9 cellular contexts compared by ENCODE assay signal in the genomic region with DNA sequence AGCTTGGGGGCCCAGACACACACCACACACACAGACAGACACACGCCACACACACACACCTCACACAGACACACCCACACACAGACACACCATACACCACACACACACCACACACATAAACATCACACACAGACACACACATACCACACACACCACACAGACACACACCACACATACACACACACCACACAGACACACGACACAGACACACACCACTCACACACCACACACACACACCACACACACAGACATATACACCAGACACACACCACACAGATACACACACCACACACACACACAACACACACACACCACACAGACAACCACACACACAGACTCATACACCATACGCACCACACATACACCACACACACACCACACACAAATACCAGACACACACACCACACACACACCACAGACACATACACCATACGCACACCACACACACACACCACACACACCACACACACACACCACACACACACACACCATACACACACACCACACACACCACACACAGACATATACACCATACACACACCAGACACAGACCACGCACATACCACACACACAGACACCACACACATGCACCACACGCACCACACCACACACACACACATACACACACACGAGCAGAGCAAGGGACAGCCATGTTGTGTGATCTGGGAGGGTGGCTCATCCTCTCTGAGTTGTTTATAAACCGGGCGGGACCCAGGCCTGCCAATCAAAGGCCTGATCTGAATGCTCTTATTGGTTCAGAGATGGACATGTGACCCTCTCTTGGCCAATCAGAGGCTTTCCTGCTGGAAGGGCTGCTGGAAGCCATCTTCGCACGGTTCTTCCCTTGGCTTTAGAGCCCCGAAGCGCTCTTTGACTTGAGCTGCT.
A peak's percentile ranks its signal among the peaks of the same experiment; 100 is the strongest.
DNase-seq lines count a peak whose midpoint lies in the region; ATAC-seq, FAIRE-seq and TF ChIP-seq lines count a peak whose summit lies in the region.
"Had no signal": no experiment of that assay in that cellular context is flagged by ENCODE, and none has a peak within 500 bp of the region (broad histone marks: within the 10 kb centered on the region; RNA-seq: fewer than 3 reads in every experiment).

No MANE protein-coding gene starts in this region.

- POLR2A ChIA-PET in HepG2 (lab: Yijun Ruan, JAX), result no interaction called here

- H3K27me3 ChIP-seq in HepG2 (ENCODE audit: control insufficient read depth in 1 of 2, insufficient read depth in 2 of 2, low read length in 2 of 2), result peaks cover 0 to 32% of the 10 kb centered on the region in 2 experiments; a peak in 4 of 5 replicates
- H3K27me3 ChIP-seq: uterus had no signal

- H3K36me3 ChIP-seq in HepG2 (replicated peaks in 1 of 2; ENCODE audit: control insufficient read depth in 1 of 2, insufficient read depth in 2 of 2, low read length in 2 of 2), result no peaks in the 10 kb centered on the region
- H3K36me3 ChIP-seq: uterus had no signal

- CTCF ChIA-PET in HepG2 (lab: Yijun Ruan, JAX; ENCODE audit: low intra/inter-chr PET ratio, low total read pairs), result no interaction called here

- in situ Hi-C loops in HepG2 (cut with HindIII; ENCODE audit: extremely low pct_ligation_motif_present, low pct_unique_long_range_greater_than_20kb), result loop anchor here (5.0 to 10.0 kb wide), 3 partner anchors 222 to 985 kb away; no protein-coding TSS in a partner anchor

- no peaks in the 10 kb centered on the region for H3K79me2 ChIP-seq in HepG2 (ENCODE audit: insufficient read depth, low read length)

- no peak for TF ChIP-seq POLR2A in HepG2 (IDR thresholded peaks at IDR 0.05; ENCODE audit: insufficient read depth in 1 of 2, low read depth in 2 of 2, low read length in 2 of 2)

- H3K27ac ChIP-seq in HepG2 (ENCODE audit: extremely low read length, insufficient read depth, low read length), result no peak overlapping the region
- H3K27ac ChIP-seq: uterus had no signal

- H3K27me3 Mint-ChIP-seq in activated T-cell treated with anti-CD3 and anti-CD28 coated beads, Interleukin-2, amount 50 U/mL, for 4 hours (ENCODE audit: low read depth), result peaks cover 32% of the 10 kb centered on the region

- H3K9me3 Mint-ChIP-seq in activated T-cell treated with anti-CD3 and anti-CD28 coated beads, Interleukin-2, amount 50 U/mL, for 4 hours, result no peaks in the 10 kb centered on the region

- no peak for DNase-seq in activated CD4-positive, CD25-positive, alpha-beta regulatory T cell (lab: John Stamatoyannopoulos, UW)
- DNase-seq in MV-4-11 (lab: John Stamatoyannopoulos, UW) (peak; percentile 51), HepG2 (ENCODE audit: low spot score) (peak; percentile 48), ecto neural progenitor cell (ENCODE audit: low spot score) (no peak), omental fat pad (ENCODE audit: low spot score) (no peak)
- no peak for DNase-seq in activated T-cell treated with anti-CD3 and anti-CD28 coated beads, Interleukin-2, amount 50 U/mL, for 4 hours

- H3K36me3 Mint-ChIP-seq in activated T-cell treated with anti-CD3 and anti-CD28 coated beads, Interleukin-2, amount 50 U/mL, for 4 hours (ENCODE audit: insufficient read depth), result no peaks in the 10 kb centered on the region

- TF ChIP-seq EP300 in HepG2 (IDR thresholded peaks at IDR 0.05; ENCODE audit: low read depth in 2 of 2, low read length in 2 of 2) (no peak), HepG2 (CRISPR knock-in tag; IDR thresholded peaks at IDR 0.05; ENCODE audit: borderline replicate concordance) (no peak)

- H3K4me3 ChIP-seq in HepG2 (replicated peaks in 1 of 3; ENCODE audit: insufficient read depth in 1 of 3, low read depth in 2 of 3, low read length in 3 of 3), result no peak overlapping the region
- H3K4me3 ChIP-seq: uterus had no signal

- no peaks in the 10 kb centered on the region for H4K20me1 ChIP-seq in HepG2 (ENCODE audit: insufficient read depth, low read length)

- no peak overlapping the region for H3K9ac ChIP-seq in HepG2 (ENCODE audit: insufficient read depth, low read depth, low read length)

- BruUV-seq in HepG2 (replicated peaks; lab: Mats Ljungman, UMichigan), result no TSS peak

- TF ChIP-seq RAD21 in HepG2 (CRISPR knock-in tag; IDR thresholded peaks at IDR 0.05), result no peak

- no peak overlapping the region for H2AFZ ChIP-seq in HepG2 (ENCODE audit: low read length)

- H3K4me1 Mint-ChIP-seq in activated T-cell treated with anti-CD3 and anti-CD28 coated beads, Interleukin-2, amount 50 U/mL, for 4 hours (ENCODE audit: low read depth), result peaks cover 8% of the 10 kb centered on the region

- no peaks in the 10 kb centered on the region for H3K9me3 ChIP-seq in HepG2 (ENCODE audit: low read length)
- H3K9me3 ChIP-seq: uterus had no signal

- peak; percentile 73 for FAIRE-seq in HepG2 (lab: Jason Lieb, UNC)

- TF ChIP-seq CTCF in HepG2 (CRISPR knock-in tag; IDR thresholded peaks at IDR 0.05) (no peak), omental fat pad (IDR thresholded peaks at IDR 0.05) (no peak)

- peaks cover 52% of the 10 kb centered on the region for H3K4me1 ChIP-seq in HepG2 (ENCODE audit: insufficient read depth, low read length)
- H3K4me1 ChIP-seq: uterus had no signal

- H3K4me3 Mint-ChIP-seq in activated T-cell treated with anti-CD3 and anti-CD28 coated beads, Interleukin-2, amount 50 U/mL, for 4 hours, result peak overlapping the region; percentile 47

- peak; percentile 22 to 73 for ATAC-seq in activated CD4-positive, CD25-positive, alpha-beta regulatory T cell treated with anti-CD3 and anti-CD28 coated beads, Interleukin-2, amount 50 U/mL, for 24 hours
- peak; percentile 52 to 54 for ATAC-seq in activated T-cell treated with anti-CD3 and anti-CD28 coated beads, Interleukin-2, amount 50 U/mL, for 4 hours
- ATAC-seq in HepG2 (peak; percentile 5; the same call in 2 of the 3 replicates), HG03432 (IDR thresholded peaks at IDR 0.05; ENCODE audit: unreplicated experiment) (no peak), omental fat pad (ENCODE audit: low FRiP score) (no peak)

- 82% methylated on average over 12 of the region's 13 CpGs for WGBS in HepG2 (ENCODE audit: low lambda C conversion rate)

- intact Hi-C loops in HepG2 (cut with micrococcal nuclease; ENCODE audit: unreplicated experiment), result loop anchor here (2.0 to 5.0 kb wide), 2 partner anchors 137 to 819 kb away; no protein-coding TSS in a partner anchor

- peak overlapping the region; percentile 32 for H3K4me2 ChIP-seq in HepG2 (ENCODE audit: low read depth, low read length)

TF ChIP-seq in HepG2, 621 proteins besides CTCF, POLR2A, EP300 and RAD21 (continues in another document):
- peak; percentile 44; the same call in 1 of the 2 replicates for TF ChIP-seq EED (CRISPR knock-in tag; IDR thresholded peaks at IDR 0.05)
- no peak for TF ChIP-seq GTF3A (CRISPR knock-in tag; conservative IDR thresholded peaks at IDR 0.05)
- TF ChIP-seq, protein P1, sequence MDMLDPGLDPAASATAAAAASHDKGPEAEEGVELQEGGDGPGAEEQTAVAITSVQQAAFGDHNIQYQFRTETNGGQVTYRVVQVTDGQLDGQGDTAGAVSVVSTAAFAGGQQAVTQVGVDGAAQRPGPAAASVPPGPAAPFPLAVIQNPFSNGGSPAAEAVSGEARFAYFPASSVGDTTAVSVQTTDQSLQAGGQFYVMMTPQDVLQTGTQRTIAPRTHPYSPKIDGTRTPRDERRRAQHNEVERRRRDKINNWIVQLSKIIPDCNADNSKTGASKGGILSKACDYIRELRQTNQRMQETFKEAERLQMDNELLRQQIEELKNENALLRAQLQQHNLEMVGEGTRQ (IDR thresholded peaks at IDR 0.05; ENCODE audit: low read depth, low read length), result peak; percentile 85
- TF ChIP-seq, protein P1 (CRISPR knock-in tag; IDR thresholded peaks at IDR 0.05; ENCODE audit: borderline replicate concordance), result peak; percentile 89; the same call in 1 of the 2 replicates
- TF ChIP-seq SIN3A (IDR thresholded peaks at IDR 0.05; ENCODE audit: borderline replicate concordance, low read depth, low read length), result no peak
- TF ChIP-seq RAD51 (IDR thresholded peaks at IDR 0.05; ENCODE audit: borderline replicate concordance), result 0 out of 2 replicates have a peak, but pooled peaks have one; percentile 14
- 0 out of 2 replicates have a peak, but pooled peaks have one; percentile 26 for TF ChIP-seq ZBTB7A (CRISPR knock-in tag; IDR thresholded peaks at IDR 0.05)
- 0 out of 2 replicates have a peak, but pooled peaks have one; percentile 52 for TF ChIP-seq ZNF737 (CRISPR knock-in tag; IDR thresholded peaks at IDR 0.05; ENCODE audit: borderline replicate concordance)
- TF ChIP-seq ZNF703 (CRISPR knock-in tag; IDR thresholded peaks at IDR 0.05; ENCODE audit: borderline replicate concordance), result no peak
- TF ChIP-seq NFYC (CRISPR knock-in tag; IDR thresholded peaks at IDR 0.05), result peak; percentile 85
- no peak for TF ChIP-seq BCLAF1 (IDR thresholded peaks at IDR 0.05)

Comparison
In these comparisons a context has a peak if more than half of its experiments do, and no peak if none do; other contexts are left out.
1. ATAC-seq: peak in activated CD4-positive, CD25-positive, alpha-beta regulatory T cell treated with anti-CD3 and anti-CD28 coated beads, Interleukin-2, amount 50 U/mL, for 24 hours (2 of 2), activated T-cell treated with anti-CD3 and anti-CD28 coated beads, Interleukin-2, amount 50 U/mL, for 4 hours (2 of 2) and HepG2 (single experiment); none in HG03432 (single experiment) and omental fat pad (single experiment).
2. DNase-seq: peak in MV-4-11 (single experiment) and HepG2 (single experiment); none in activated CD4-positive, CD25-positive, alpha-beta regulatory T cell (0 of 4), activated T-cell treated with anti-CD3 and anti-CD28 coated beads, Interleukin-2, amount 50 U/mL, for 4 hours (single experiment), ecto neural progenitor cell (single experiment) and omental fat pad (single experiment).